In genomic region chrX:4690516-4690915, GRCh38 we compare ENCODE assay signal across 23 cellular contexts.
"Had no signal": no experiment of that assay in that cellular context is flagged by ENCODE, and none has a peak within 500 bp of the region (broad histone marks: within the 10 kb centered on the region; RNA-seq: fewer than 3 reads in every experiment).

No MANE protein-coding gene starts in this region.

- H3K9me3 ChIP-seq: colonic mucosa, left lung, ovary, upper lobe of right lung had no signal

- H3K4me3 ChIP-seq: breast epithelium, colonic mucosa, dorsolateral prefrontal cortex, left lung, lung, ovary, upper lobe of right lung had no signal

- H3K27ac Mint-ChIP-seq: activated CD4-positive, alpha-beta memory T cell treated with anti-CD3 and anti-CD28 coated beads, Interleukin-2, amount 10 ng/mL, durations not matched to agents 7 days and 5 days; activated CD4-positive, alpha-beta T cell treated with anti-CD3 and anti-CD28 coated beads, Interleukin-2, amount 10 ng/mL, durations not matched to agents 24 days and 14 days; activated naive CD4-positive, alpha-beta T cell treated with anti-CD3 and anti-CD28 coated beads for 36 hours; activated naive CD8-positive, alpha-beta T cell treated with anti-CD3 and anti-CD28 coated beads, Interleukin-2, amount 10 ng/mL, durations not matched to agents 7 days and 5 days; activated T-cell treated with anti-CD3 and anti-CD28 coated beads, Interleukin-2, amount 50 U/mL, for 72 hours; effector memory CD8-positive, alpha-beta T cell; immature natural killer cell; naive thymus-derived CD4-positive, alpha-beta T cell had no signal

- H3K36me3 ChIP-seq: breast epithelium, colonic mucosa, left lung, ovary, upper lobe of right lung had no signal

- H3K4me1 Mint-ChIP-seq: activated CD4-positive, alpha-beta memory T cell treated with anti-CD3 and anti-CD28 coated beads, Interleukin-2, amount 10 ng/mL, durations not matched to agents 7 days and 5 days; activated CD4-positive, alpha-beta T cell treated with anti-CD3 and anti-CD28 coated beads, Interleukin-2, amount 10 ng/mL, durations not matched to agents 24 days and 14 days; activated naive CD8-positive, alpha-beta T cell treated with anti-CD3 and anti-CD28 coated beads, Interleukin-2, amount 10 ng/mL, durations not matched to agents 7 days and 5 days; immature natural killer cell; naive thymus-derived CD4-positive, alpha-beta T cell had no signal

- H3K27me3 ChIP-seq: breast epithelium, colonic mucosa, left lung, ovary, upper lobe of right lung had no signal

- H3K4me3 Mint-ChIP-seq: activated CD4-positive, alpha-beta memory T cell treated with anti-CD3 and anti-CD28 coated beads, Interleukin-2, amount 10 ng/mL, durations not matched to agents 7 days and 5 days; activated CD4-positive, alpha-beta T cell treated with anti-CD3 and anti-CD28 coated beads, Interleukin-2, amount 10 ng/mL, durations not matched to agents 24 days and 14 days; activated naive CD4-positive, alpha-beta T cell treated with anti-CD3 and anti-CD28 coated beads for 36 hours; activated naive CD8-positive, alpha-beta T cell treated with anti-CD3 and anti-CD28 coated beads, Interleukin-2, amount 10 ng/mL, durations not matched to agents 7 days and 5 days; activated T-cell treated with anti-CD3 and anti-CD28 coated beads, Interleukin-2, amount 50 U/mL, for 72 hours; effector memory CD8-positive, alpha-beta T cell; immature natural killer cell; naive thymus-derived CD4-positive, alpha-beta T cell had no signal

- DNase-seq: activated CD4-positive, alpha-beta memory T cell treated with anti-CD3 and anti-CD28 coated beads, Interleukin-2, amount 10 ng/mL, durations not matched to agents 7 days and 5 days; activated CD4-positive, alpha-beta T cell treated with anti-CD3 and anti-CD28 coated beads, Interleukin-2, amount 10 ng/mL, durations not matched to agents 24 days and 14 days; activated effector memory CD4-positive, alpha-beta T cell treated with Interleukin-2 at 50 U/mL for 16 hours; activated naive CD4-positive, alpha-beta T cell treated with anti-CD3 and anti-CD28 coated beads for 36 hours; activated naive CD8-positive, alpha-beta T cell treated with anti-CD3 and anti-CD28 coated beads, Interleukin-2, amount 10 ng/mL, durations not matched to agents 7 days and 5 days; activated T-cell treated with anti-CD3 and anti-CD28 coated beads, Interleukin-2, amount 50 U/mL, for 72 hours; amniotic stem cell; colonic mucosa; dorsolateral prefrontal cortex; effector memory CD8-positive, alpha-beta T cell; foreskin melanocyte; immature natural killer cell; left lung; naive thymus-derived CD4-positive, alpha-beta T cell; ovary; right cardiac atrium; stimulated activated CD4-positive, alpha-beta T cell treated with anti-CD3 and anti-CD28 coated beads, Interleukin-4, amount 100 ng/mL, for 24 hours; stimulated activated naive CD8-positive, alpha-beta T cell treated with anti-CD3 and anti-CD28 coated beads, Interleukin-15, Interleukin-2, amounts not matched to agents 100 U/mL and 50 U/mL, for 24 hours; T1000; upper lobe of right lung had no signal

- H3K4me1 ChIP-seq: breast epithelium, colonic mucosa, left lung, upper lobe of right lung had no signal

- H3K27ac ChIP-seq: breast epithelium, colonic mucosa, dorsolateral prefrontal cortex, left lung, ovary, upper lobe of right lung, VCaP had no signal

- H3K36me3 Mint-ChIP-seq: activated naive CD8-positive, alpha-beta T cell treated with anti-CD3 and anti-CD28 coated beads, Interleukin-2, amount 10 ng/mL, durations not matched to agents 7 days and 5 days; immature natural killer cell; naive thymus-derived CD4-positive, alpha-beta T cell had no signal

- H3K27me3 Mint-ChIP-seq: activated CD4-positive, alpha-beta memory T cell treated with anti-CD3 and anti-CD28 coated beads, Interleukin-2, amount 10 ng/mL, durations not matched to agents 7 days and 5 days; activated CD4-positive, alpha-beta T cell treated with anti-CD3 and anti-CD28 coated beads, Interleukin-2, amount 10 ng/mL, durations not matched to agents 24 days and 14 days; activated naive CD8-positive, alpha-beta T cell treated with anti-CD3 and anti-CD28 coated beads, Interleukin-2, amount 10 ng/mL, durations not matched to agents 7 days and 5 days; effector memory CD8-positive, alpha-beta T cell; naive thymus-derived CD4-positive, alpha-beta T cell had no signal

- H3K9me3 Mint-ChIP-seq: activated CD4-positive, alpha-beta memory T cell treated with anti-CD3 and anti-CD28 coated beads, Interleukin-2, amount 10 ng/mL, durations not matched to agents 7 days and 5 days; activated CD4-positive, alpha-beta T cell treated with anti-CD3 and anti-CD28 coated beads, Interleukin-2, amount 10 ng/mL, durations not matched to agents 24 days and 14 days; activated naive CD4-positive, alpha-beta T cell treated with anti-CD3 and anti-CD28 coated beads for 36 hours; activated naive CD8-positive, alpha-beta T cell treated with anti-CD3 and anti-CD28 coated beads, Interleukin-2, amount 10 ng/mL, durations not matched to agents 7 days and 5 days had no signal
